In the genomic region with DNA sequence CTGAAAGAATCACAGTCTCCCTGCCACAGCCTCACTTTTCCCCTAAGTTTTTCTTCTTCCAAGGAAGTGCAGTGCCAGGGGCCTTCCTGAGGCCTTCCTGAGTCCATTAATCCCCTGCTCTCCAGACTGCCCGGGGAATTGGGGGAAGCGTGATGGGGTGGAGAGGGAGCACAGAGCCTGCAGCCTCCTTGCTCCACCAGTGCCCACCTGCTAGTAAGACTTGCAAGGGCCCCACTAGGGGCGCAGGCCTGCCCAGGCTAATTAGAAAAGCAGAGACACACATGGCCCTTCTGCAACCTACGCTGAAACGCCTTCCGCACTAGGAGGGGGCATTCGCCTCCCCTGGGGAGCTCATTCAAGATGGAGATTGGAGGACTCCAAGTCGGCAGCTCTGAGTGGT, we compare ENCODE assay signal across 30 cellular contexts.
DNase-seq lines count a peak whose midpoint lies in the region; ATAC-seq and TF ChIP-seq lines count a peak whose summit lies in the region.
"Had no signal": no experiment of that assay in that cellular context is flagged by ENCODE, and none has a peak within 500 bp of the region (broad histone marks: within the 10 kb centered on the region; RNA-seq: fewer than 3 reads in every experiment).

No MANE protein-coding gene starts in this region.

- H3K27ac Mint-ChIP-seq in glutamatergic neuron (ENCODE audit: unreplicated experiment), result peak overlapping the region; percentile 33
- H3K27ac Mint-ChIP-seq: activated CD4-positive, alpha-beta memory T cell treated with anti-CD3 and anti-CD28 coated beads for 36 hours; activated T-helper 17 cell treated with anti-CD3 and anti-CD28 coated beads, Interleukin-2, amount 50 U/mL, for 72 hours; natural killer cell treated with Interleukin-12 subunit alpha and Interleukin-12 subunit beta and Interleukin-15 and Interleukin-18, amount 100 ng/mL, for 72 hours; stimulated activated memory B cell treated with anti-CD40 and anti-IgM and Interleukin-4, amounts not matched to agents 10 μg/mL and 1 μg/mL and 100 μg/mL, for 72 hours; type B pancreatic cell had no signal

- H3K4me1 Mint-ChIP-seq in glutamatergic neuron (ENCODE audit: low read depth, unreplicated experiment), result peaks cover 48% of the 10 kb centered on the region
- H3K4me1 Mint-ChIP-seq: activated T-helper 17 cell treated with anti-CD3 and anti-CD28 coated beads, Interleukin-2, amount 50 U/mL, for 72 hours; stimulated activated memory B cell treated with anti-CD40 and anti-IgM and Interleukin-4, amounts not matched to agents 10 μg/mL and 1 μg/mL and 100 μg/mL, for 72 hours had no signal

- TF ChIP-seq CTCF in glutamatergic neuron (IDR thresholded peaks at IDR 0.05; ENCODE audit: partially characterized antibody, unreplicated experiment), result no peak

- peak overlapping the region; percentile 61 for H3K4me3 Mint-ChIP-seq in glutamatergic neuron (ENCODE audit: unreplicated experiment)
- H3K4me3 Mint-ChIP-seq: activated CD4-positive, alpha-beta memory T cell treated with anti-CD3 and anti-CD28 coated beads for 36 hours; activated T-helper 17 cell treated with anti-CD3 and anti-CD28 coated beads, Interleukin-2, amount 50 U/mL, for 72 hours; natural killer cell treated with Interleukin-12 subunit alpha and Interleukin-12 subunit beta and Interleukin-15 and Interleukin-18, amount 100 ng/mL, for 72 hours; stimulated activated memory B cell treated with anti-CD40 and anti-IgM and Interleukin-4, amounts not matched to agents 10 μg/mL and 1 μg/mL and 100 μg/mL, for 72 hours; type B pancreatic cell had no signal

- H3K36me3 Mint-ChIP-seq in glutamatergic neuron (ENCODE audit: unreplicated experiment), result no peaks in the 10 kb centered on the region
- H3K36me3 Mint-ChIP-seq: activated CD4-positive, alpha-beta memory T cell treated with anti-CD3 and anti-CD28 coated beads for 36 hours; natural killer cell treated with Interleukin-12 subunit alpha and Interleukin-12 subunit beta and Interleukin-15 and Interleukin-18, amount 100 ng/mL, for 72 hours; stimulated activated memory B cell treated with anti-CD40 and anti-IgM and Interleukin-4, amounts not matched to agents 10 μg/mL and 1 μg/mL and 100 μg/mL, for 72 hours; type B pancreatic cell had no signal

- ATAC-seq in GM18873 (IDR thresholded peaks at IDR 0.05; ENCODE audit: low FRiP score, unreplicated experiment), result no peak
- ATAC-seq: activated T-helper 17 cell treated with anti-CD3 and anti-CD28 coated beads, Interleukin-2, amount 50 U/mL, for 72 hours; lower lobe of right lung; mucosa of descending colon; natural killer cell treated with Interleukin-12 subunit alpha and Interleukin-12 subunit beta and Interleukin-15 and Interleukin-18, amount 100 ng/mL, for 72 hours; pancreas; sciatic nerve; stimulated activated memory B cell treated with anti-CD40 and anti-IgM and Interleukin-4, amounts not matched to agents 10 μg/mL and 1 μg/mL and 100 μg/mL, for 72 hours had no signal

- peaks cover 9% of the 10 kb centered on the region for H3K27me3 Mint-ChIP-seq in glutamatergic neuron (ENCODE audit: unreplicated experiment)
- H3K27me3 Mint-ChIP-seq: activated CD4-positive, alpha-beta memory T cell treated with anti-CD3 and anti-CD28 coated beads for 36 hours; natural killer cell treated with Interleukin-12 subunit alpha and Interleukin-12 subunit beta and Interleukin-15 and Interleukin-18, amount 100 ng/mL, for 72 hours; stimulated activated memory B cell treated with anti-CD40 and anti-IgM and Interleukin-4, amounts not matched to agents 10 μg/mL and 1 μg/mL and 100 μg/mL, for 72 hours; type B pancreatic cell had no signal

- peak; percentile 75 for DNase-seq in NCI-H82 (lab: John Stamatoyannopoulos, UW)
- no peak for DNase-seq in NCI-H82 treated with DMSO at 0.1 percent for 48 hours (lab: John Stamatoyannopoulos, UW; ENCODE audit: unreplicated experiment)
- peak; percentile 55 for DNase-seq in NCI-H2227 (lab: John Stamatoyannopoulos, UW; ENCODE audit: unreplicated experiment)
- DNase-seq in glutamatergic neuron, result peak; percentile 38
- peak; percentile 51 for DNase-seq in retina
- DNase-seq in DMS114 treated with DMSO at 0.1 percent for 48 hours (lab: John Stamatoyannopoulos, UW; ENCODE audit: unreplicated experiment), result no peak
- DNase-seq in GDM1 (lab: John Stamatoyannopoulos, UW), result no peak
- DNase-seq: activated CD4-positive, alpha-beta memory T cell treated with anti-CD3 and anti-CD28 coated beads for 36 hours; activated CD4-positive, CD25-positive, alpha-beta regulatory T cell treated with anti-CD3 and anti-CD28 coated beads, Interleukin-2, amount 50 U/mL, for 72 hours; activated CD8-positive, alpha-beta memory T cell treated with anti-CD3 and anti-CD28 coated beads, Interleukin-2, amount 50 U/mL, for 48 hours; activated naive CD4-positive, alpha-beta T cell treated with anti-CD3 and anti-CD28 coated beads, Interleukin-2, amount 50 U/mL, for 16 hours; effector CD8-positive, alpha-beta T cell; IMR-90; kidney glomerular epithelial cell; lower lobe of right lung; mucosa of descending colon; NCI-H1105 treated with DMSO at 0.1 percent for 48 hours; NCI-H2107; NCI-H526; pancreas; RPMI8226; stimulated activated CD4-positive, alpha-beta T cell treated with anti-CD3 and anti-CD28 coated beads, Interleukin-4, amount 100 ng/mL, for 4 hours; substantia nigra; T-helper 1 cell had no signal

- peaks cover 12% of the 10 kb centered on the region for H3K9me3 Mint-ChIP-seq in glutamatergic neuron (ENCODE audit: unreplicated experiment)
- H3K9me3 Mint-ChIP-seq: activated CD4-positive, alpha-beta memory T cell treated with anti-CD3 and anti-CD28 coated beads for 36 hours; activated T-helper 17 cell treated with anti-CD3 and anti-CD28 coated beads, Interleukin-2, amount 50 U/mL, for 72 hours; natural killer cell treated with Interleukin-12 subunit alpha and Interleukin-12 subunit beta and Interleukin-15 and Interleukin-18, amount 100 ng/mL, for 72 hours; stimulated activated memory B cell treated with anti-CD40 and anti-IgM and Interleukin-4, amounts not matched to agents 10 μg/mL and 1 μg/mL and 100 μg/mL, for 72 hours; type B pancreatic cell had no signal

Comparison
In these comparisons a context has a peak if more than half of its experiments do, and no peak if none do; other contexts are left out.
1. DNase-seq: peak in NCI-H82 (single experiment), NCI-H2227 (single experiment), glutamatergic neuron (single experiment) and retina (single experiment); none in NCI-H82 treated with DMSO at 0.1 percent for 48 hours (single experiment), DMS114 treated with DMSO at 0.1 percent for 48 hours (single experiment) and GDM1 (single experiment).